ENCODE assay signal across 8 cellular contexts in genomic region chr18:12278765-12279682, GRCh38. TPM values are rescaled to one million over a fixed set of nuclear protein-coding genes. Genes with fewer than 3 reads are reported as not detected.
A peak's percentile ranks its signal among the peaks of the same experiment; 100 is the strongest.
DNase-seq lines count a peak whose midpoint lies in the region; TF ChIP-seq lines count a peak whose summit lies in the region.

No MANE protein-coding gene starts in this region.

- peaks cover 6% of the 10 kb centered on the region; the same call in 1 of the 2 replicates for H3K4me1 ChIP-seq in SJCRH30
- peaks cover 39% of the 10 kb centered on the region for H3K4me1 ChIP-seq in muscle layer of colon (ENCODE audit: insufficient read depth, low read length)

- TF ChIP-seq CTCF in fibroblast of mammary gland (conservative IDR thresholded peaks at IDR 0.05; ENCODE audit: control insufficient read depth, insufficient read depth, low read depth, low read length): no peak

- no peaks in the 10 kb centered on the region for H3K36me3 ChIP-seq in SJCRH30
- no peaks in the 10 kb centered on the region for H3K36me3 ChIP-seq in muscle layer of colon (ENCODE audit: insufficient read depth, low read length)

- peak overlapping the region; percentile 97 for H3K9ac ChIP-seq in muscle layer of colon (ENCODE audit: low read length)

- H3K27me3 ChIP-seq in SJCRH30 (no peaks in the 10 kb centered on the region), muscle layer of colon (ENCODE audit: control insufficient read depth in 1 of 2, insufficient read depth in 2 of 2, low read length in 2 of 2) (no peaks in the 10 kb centered on the region)

- H3K4me3 ChIP-seq in SJCRH30: peak overlapping the region; percentile 47
- H3K4me3 ChIP-seq in fibroblast of mammary gland (ENCODE audit: control insufficient read depth, low read depth, low read length): peak overlapping the region; percentile 42
- H3K4me3 ChIP-seq in muscle layer of colon (ENCODE audit: low read depth in 1 of 2, low read length in 2 of 2): peak overlapping the region; percentile 43 to 73

- DNase-seq in 8988T (peak; percentile 80), SJCRH30 (peak; percentile 63 to 67), fibroblast of mammary gland (ENCODE audit: low read depth) (peak; percentile 94), NCI-H774 (lab: John Stamatoyannopoulos, UW) (no peak), NCI-H524 treated with DMSO at 0.1 percent for 48 hours (lab: John Stamatoyannopoulos, UW) (no peak), NCI-H2196 treated with DMSO at 0.1 percent for 48 hours (lab: John Stamatoyannopoulos, UW; ENCODE audit: unreplicated experiment) (no peak), NCI-H1105 treated with DMSO at 0.1 percent for 48 hours (lab: John Stamatoyannopoulos, UW) (no peak)

- H3K9me3 ChIP-seq in SJCRH30 (replicated peaks) (no peaks in the 10 kb centered on the region), muscle layer of colon (ENCODE audit: low read length) (no peaks in the 10 kb centered on the region)

- H3K27ac ChIP-seq in SJCRH30 (peak overlapping the region; percentile 63), muscle layer of colon (ENCODE audit: low read depth, low read length) (peak overlapping the region; percentile 99)

RNA-seq across cellular contexts. Expression of gene CIDEA, which starts 24.9 kb away (rescaled TPM):
- total RNA-seq in SJCRH30 (2014; rRNA removed; shearing (Covaris generic)): not detected in 2 replicates

RNA-seq across cellular contexts. Expression of gene TUBB6, which starts 29.0 kb away (rescaled TPM):
- 108 and 127 TPM in 2 replicates for total RNA-seq in SJCRH30 (2014; rRNA removed; shearing (Covaris generic))

Comparison
In these comparisons a context has a peak if more than half of its experiments do, and no peak if none do; other contexts are left out.
1. DNase-seq: peak in 8988T (single experiment), SJCRH30 (2 of 2) and fibroblast of mammary gland (single experiment); none in NCI-H774 (single experiment), NCI-H524 treated with DMSO at 0.1 percent for 48 hours (single experiment), NCI-H2196 treated with DMSO at 0.1 percent for 48 hours (single experiment) and NCI-H1105 treated with DMSO at 0.1 percent for 48 hours (single experiment).
2. Peak in every context shown above with its lines, with median percentiles within 50 percentile points of each other: H3K4me3 ChIP-seq.